In genomic region chr13:113851480-113851803, GRCh38 we compare ENCODE assay signal across 16 cellular contexts. TPM values are rescaled to one million over a fixed set of nuclear protein-coding genes. Genes with fewer than 3 reads are reported as not detected.
DNase-seq lines count a peak whose midpoint lies in the region; ATAC-seq and TF ChIP-seq lines count a peak whose summit lies in the region.
"Had no signal": no experiment of that assay in that cellular context is flagged by ENCODE, and none has a peak within 500 bp of the region (broad histone marks: within the 10 kb centered on the region; RNA-seq: fewer than 3 reads in every experiment).

No MANE protein-coding gene starts in this region.

- H3K4me1 Mint-ChIP-seq in activated CD4-positive, alpha-beta memory T cell treated with anti-CD3 and anti-CD28 coated beads for 36 hours (ENCODE audit: low read depth) = peaks cover 13% of the 10 kb centered on the region
- H3K4me1 Mint-ChIP-seq in activated CD4-positive, alpha-beta memory T cell treated with anti-CD3 and anti-CD28 coated beads, Interleukin-2, amount 10 ng/mL, durations not matched to agents 7 days and 5 days = peaks cover 30% of the 10 kb centered on the region

- TF ChIP-seq POLR2A in esophagus muscularis mucosa (IDR thresholded peaks at IDR 0.05; ENCODE audit: low read depth) = no peak

- intact Hi-C loops in activated CD4-positive, alpha-beta memory T cell treated with anti-CD3 and anti-CD28 coated beads for 36 hours (cut with micrococcal nuclease) = no loop called here
- intact Hi-C loops in Right ventricle myocardium superior (cut with DNase I) = no loop called here
- intact Hi-C loops in esophagus muscularis mucosa (cut with DNase I) = no loop called here

- in situ Hi-C loops in GM13977 (cut with MboI; ENCODE audit: low pct_unique_long_range_greater_than_20kb, low sequenced_read_pairs, unreplicated experiment) = no loop called here

- peaks cover 0 to 76% of the 10 kb centered on the region in 2 donors for H3K4me1 ChIP-seq in right atrium auricular region
- H3K4me1 ChIP-seq in esophagus muscularis mucosa = peaks cover 74 to 95% (median 92%) of the 10 kb centered on the region in 4 donors

- no peak for ATAC-seq in Right ventricle myocardium superior (ENCODE audit: poor library complexity)
- ATAC-seq: HCT116 had no signal

- TF ChIP-seq EP300 in esophagus muscularis mucosa (IDR thresholded peaks at IDR 0.05) = no peak

- no peaks in the 10 kb centered on the region for H3K27me3 ChIP-seq in right atrium auricular region
- no peaks in the 10 kb centered on the region for H3K27me3 ChIP-seq in esophagus muscularis mucosa

- no peak overlapping the region for H3K4me3 ChIP-seq in right atrium auricular region
- H3K4me3 ChIP-seq in esophagus muscularis mucosa = no peak overlapping the region
- H3K4me3 ChIP-seq: BLaER1 had no signal

- no peak overlapping the region for H3K4me3 Mint-ChIP-seq in activated CD4-positive, alpha-beta memory T cell treated with anti-CD3 and anti-CD28 coated beads for 36 hours
- H3K4me3 Mint-ChIP-seq in activated CD4-positive, alpha-beta memory T cell treated with anti-CD3 and anti-CD28 coated beads, Interleukin-2, amount 10 ng/mL, durations not matched to agents 7 days and 5 days = no peak overlapping the region
- H3K4me3 Mint-ChIP-seq: CD8-positive, alpha-beta memory T cell had no signal

- CTCF ChIA-PET in activated CD4-positive, alpha-beta memory T cell treated with anti-CD3 and anti-CD28 coated beads for 36 hours (lab: Charles Lee) = interaction anchor here (0.6 kb wide), 1 partner anchor 110 kb away, joined by 3 read pairs; no protein-coding TSS in a partner anchor
- CTCF ChIA-PET in activated CD4-positive, alpha-beta memory T cell treated with anti-CD3 and anti-CD28 coated beads, Interleukin-2, amount 10 ng/mL, durations not matched to agents 7 days and 5 days (lab: Charles Lee) = no interaction called here

- POLR2A ChIA-PET in activated CD4-positive, alpha-beta memory T cell treated with anti-CD3 and anti-CD28 coated beads for 36 hours (lab: Charles Lee) = no interaction called here
- POLR2A ChIA-PET in activated CD4-positive, alpha-beta memory T cell treated with anti-CD3 and anti-CD28 coated beads, Interleukin-2, amount 10 ng/mL, durations not matched to agents 7 days and 5 days (lab: Charles Lee) = no interaction called here

- no peak for TF ChIP-seq CTCF in right atrium auricular region (IDR thresholded peaks at IDR 0.05)
- TF ChIP-seq CTCF in esophagus muscularis mucosa (IDR thresholded peaks at IDR 0.05) = no peak
- no peak for TF ChIP-seq CTCF in GM13977 (IDR thresholded peaks at IDR 0.05; ENCODE audit: extremely low read depth, insufficient read depth, missing control alignments)

- H3K36me3 ChIP-seq in right atrium auricular region (peaks cover 5% of the 10 kb centered on the region), esophagus muscularis mucosa (peaks cover 0 to 22% (median 10%) of the 10 kb centered on the region in 4 donors)
- H3K36me3 ChIP-seq: BLaER1 had no signal

- no peak overlapping the region for H3K27ac Mint-ChIP-seq in activated CD4-positive, alpha-beta memory T cell treated with anti-CD3 and anti-CD28 coated beads for 36 hours
- H3K27ac Mint-ChIP-seq in activated CD4-positive, alpha-beta memory T cell treated with anti-CD3 and anti-CD28 coated beads, Interleukin-2, amount 10 ng/mL, durations not matched to agents 7 days and 5 days = no peak overlapping the region
- H3K27ac Mint-ChIP-seq: CD8-positive, alpha-beta memory T cell had no signal

- H3K9me3 Mint-ChIP-seq in activated CD4-positive, alpha-beta memory T cell treated with anti-CD3 and anti-CD28 coated beads for 36 hours = no peaks in the 10 kb centered on the region
- no peaks in the 10 kb centered on the region for H3K9me3 Mint-ChIP-seq in activated CD4-positive, alpha-beta memory T cell treated with anti-CD3 and anti-CD28 coated beads, Interleukin-2, amount 10 ng/mL, durations not matched to agents 7 days and 5 days
- H3K9me3 Mint-ChIP-seq: CD8-positive, alpha-beta memory T cell had no signal

- H3K27me3 Mint-ChIP-seq in activated CD4-positive, alpha-beta memory T cell treated with anti-CD3 and anti-CD28 coated beads for 36 hours = no peaks in the 10 kb centered on the region
- H3K27me3 Mint-ChIP-seq in activated CD4-positive, alpha-beta memory T cell treated with anti-CD3 and anti-CD28 coated beads, Interleukin-2, amount 10 ng/mL, durations not matched to agents 7 days and 5 days = peaks cover 11% of the 10 kb centered on the region
- H3K27me3 Mint-ChIP-seq: CD8-positive, alpha-beta memory T cell had no signal

- H3K27ac ChIP-seq in right atrium auricular region (no peak overlapping the region), esophagus muscularis mucosa (replicated peaks in 1 of 4) (peak overlapping the region in 3 of 4 donors; percentile 71 to 81 (median 72))
- H3K27ac ChIP-seq: BLaER1, HL-60 had no signal

- peak; percentile 4 for DNase-seq in activated CD4-positive, alpha-beta memory T cell treated with anti-CD3 and anti-CD28 coated beads for 36 hours
- no peak for DNase-seq in activated CD4-positive, alpha-beta memory T cell treated with anti-CD3 and anti-CD28 coated beads, Interleukin-2, amount 10 ng/mL, durations not matched to agents 7 days and 5 days
- DNase-seq in right atrium auricular region (ENCODE audit: low spot score) = peak; percentile 5
- DNase-seq in Right ventricle myocardium superior = no peak
- DNase-seq in esophagus muscularis mucosa (ENCODE audit: extremely low spot score) = no peak
- no peak for DNase-seq in GM13977 (ENCODE audit: low spot score)
- no peak for DNase-seq in COLO829 (ENCODE audit: low spot score)
- DNase-seq in OCI-M2 (lab: John Stamatoyannopoulos, UW; ENCODE audit: unreplicated experiment) = no peak
- DNase-seq: 8988T; AML-193; CD8-positive, alpha-beta memory T cell; DMS53; GF-D8 had no signal

- WGBS in esophagus muscularis mucosa = 82% methylated on average over 1 of the region's 1 CpG

- H3K9me3 ChIP-seq in right atrium auricular region (no peaks in the 10 kb centered on the region), esophagus muscularis mucosa (no peaks in the 10 kb centered on the region)
- H3K9me3 ChIP-seq: BLaER1 had no signal

- no peaks in the 10 kb centered on the region for H3K36me3 Mint-ChIP-seq in activated CD4-positive, alpha-beta memory T cell treated with anti-CD3 and anti-CD28 coated beads for 36 hours
- H3K36me3 Mint-ChIP-seq in activated CD4-positive, alpha-beta memory T cell treated with anti-CD3 and anti-CD28 coated beads, Interleukin-2, amount 10 ng/mL, durations not matched to agents 7 days and 5 days (ENCODE audit: low read depth) = no peaks in the 10 kb centered on the region
- H3K36me3 Mint-ChIP-seq: CD8-positive, alpha-beta memory T cell had no signal

RNA-seq across cellular contexts. Expression of gene GAS6, which starts 12.4 kb away (rescaled TPM):
- 1 to 10 TPM; 1.5 TPM for total RNA-seq in activated CD4-positive, alpha-beta memory T cell treated with anti-CD3 and anti-CD28 coated beads for 36 hours
- 1 to 10 TPM; 1.3 to 1.8 TPM for total RNA-seq in activated CD4-positive, alpha-beta memory T cell treated with anti-CD3 and anti-CD28 coated beads, Interleukin-2, amount 10 ng/mL, durations not matched to agents 7 days and 5 days
- total RNA-seq in right atrium auricular region (100 to 1,000 TPM; 206 to 254 TPM), Right ventricle myocardium superior (181 TPM), esophagus muscularis mucosa (100 to 1,000 TPM; 241 to 459 (median 346) TPM)

Comparison
In these comparisons a context has a peak if more than half of its experiments do, and no peak if none do; other contexts are left out.
1. DNase-seq: peak in activated CD4-positive, alpha-beta memory T cell treated with anti-CD3 and anti-CD28 coated beads for 36 hours (single experiment) and right atrium auricular region (single experiment); none in activated CD4-positive, alpha-beta memory T cell treated with anti-CD3 and anti-CD28 coated beads, Interleukin-2, amount 10 ng/mL, durations not matched to agents 7 days and 5 days (single experiment), Right ventricle myocardium superior (single experiment), esophagus muscularis mucosa (single experiment), GM13977 (single experiment), COLO829 (single experiment) and OCI-M2 (single experiment).
2. H3K27ac ChIP-seq: peak in esophagus muscularis mucosa (3 of 4); none in right atrium auricular region (0 of 2).
3. RNA of gene GAS6, which starts 12.4 kb away (total RNA-seq): 241 to 459 TPM in esophagus muscularis mucosa, 206 to 254 TPM in right atrium auricular region and 181 TPM in Right ventricle myocardium superior (single experiment); 1.3 to 1.8 TPM in activated CD4-positive, alpha-beta memory T cell treated with anti-CD3 and anti-CD28 coated beads, Interleukin-2, amount 10 ng/mL, durations not matched to agents 7 days and 5 days and 1.5 TPM in activated CD4-positive, alpha-beta memory T cell treated with anti-CD3 and anti-CD28 coated beads for 36 hours; every median in the first group is over 10 times any median in the second.